ENCODE assay signal across 29 cellular contexts in genomic region chr5:107508083-107508482, GRCh38.
"Had no signal": no experiment of that assay in that cellular context is flagged by ENCODE, and none has a peak within 500 bp of the region (broad histone marks: within the 10 kb centered on the region; RNA-seq: fewer than 3 reads in every experiment).

No MANE protein-coding gene starts in this region.

- H3K27ac Mint-ChIP-seq: activated naive CD4-positive, alpha-beta T cell treated with anti-CD3 and anti-CD28 coated beads, Interleukin-2, amount 10 ng/mL, durations not matched to agents 7 days and 5 days; activated naive CD8-positive, alpha-beta T cell treated with anti-CD3 and anti-CD28 coated beads, Interleukin-2, amount 10 ng/mL, durations not matched to agents 7 days and 5 days; activated T-helper 1 cell treated with anti-CD3 and anti-CD28 coated beads, Interleukin-12 subunit alpha, Interleukin-12 subunit beta, Interleukin-2, Interleukin-4 antibody, amounts not matched to agents 30 ng/mL and 10 ng/mL and 1 ng/mL, durations not matched to agents 14 hours and 24 hours and 36 hours; brain; naive thymus-derived CD8-positive, alpha-beta T cell; neural progenitor cell had no signal

- H2AFZ ChIP-seq: neural progenitor cell, parathyroid adenoma had no signal

- H3K36me3 ChIP-seq: ascending aorta, lower lobe of right lung, neural progenitor cell, right lobe of liver, transverse colon had no signal

- H3K4me3 Mint-ChIP-seq: activated naive CD4-positive, alpha-beta T cell treated with anti-CD3 and anti-CD28 coated beads, Interleukin-2, amount 10 ng/mL, durations not matched to agents 7 days and 5 days; activated naive CD8-positive, alpha-beta T cell treated with anti-CD3 and anti-CD28 coated beads, Interleukin-2, amount 10 ng/mL, durations not matched to agents 7 days and 5 days; activated T-helper 1 cell treated with anti-CD3 and anti-CD28 coated beads, Interleukin-12 subunit alpha, Interleukin-12 subunit beta, Interleukin-2, Interleukin-4 antibody, amounts not matched to agents 30 ng/mL and 10 ng/mL and 1 ng/mL, durations not matched to agents 14 hours and 24 hours and 36 hours; brain; naive thymus-derived CD8-positive, alpha-beta T cell; neural progenitor cell had no signal

- H3K4me3 ChIP-seq: ascending aorta, coronary artery, dorsolateral prefrontal cortex, lower lobe of right lung, neural progenitor cell, psoas muscle, right lobe of liver, testis, transverse colon had no signal

- H3K27ac ChIP-seq: ascending aorta, coronary artery, dorsolateral prefrontal cortex, lower lobe of right lung, neural progenitor cell, parathyroid adenoma, psoas muscle, right lobe of liver, testis, transverse colon, VCaP had no signal

- DNase-seq: activated CD4-positive, alpha-beta T cell treated with anti-CD3 and anti-CD28 coated beads for 48 hours; activated CD4-positive, alpha-beta T cell treated with anti-CD3 and anti-CD28 coated beads, Interleukin-2, amount 50 U/mL, for 48 hours; activated CD8-positive, alpha-beta memory T cell treated with anti-CD3 and anti-CD28 coated beads for 24 hours; activated effector memory CD4-positive, alpha-beta T cell treated with anti-CD3 and anti-CD28 coated beads, Interleukin-2, amount 50 U/mL, for 16 hours; activated naive CD4-positive, alpha-beta T cell treated with anti-CD3 and anti-CD28 coated beads, Interleukin-2, amount 10 ng/mL, durations not matched to agents 7 days and 5 days; activated naive CD8-positive, alpha-beta T cell treated with anti-CD3 and anti-CD28 coated beads, Interleukin-2, amount 10 ng/mL, durations not matched to agents 7 days and 5 days; dorsolateral prefrontal cortex; effector memory CD4-positive, alpha-beta T cell; glutamatergic neuron; left cardiac atrium; lower lobe of right lung; mesenchymal stem cell; naive thymus-derived CD8-positive, alpha-beta T cell; occipital lobe; psoas muscle; right lobe of liver; stimulated activated CD4-positive, alpha-beta T cell treated with anti-CD3 and anti-CD28 coated beads, Interleukin-2, amount 100 ng/mL, for 48 hours; stimulated activated naive CD8-positive, alpha-beta T cell treated with anti-CD3 and anti-CD28 coated beads, Interleukin-15, Interleukin-2, amounts not matched to agents 100 U/mL and 50 U/mL, for 24 hours; T-helper 9 cell; testis; transverse colon had no signal

- H3K27me3 ChIP-seq: ascending aorta, dorsolateral prefrontal cortex, neural progenitor cell, right lobe of liver, testis, transverse colon had no signal

- H3K4me1 ChIP-seq: ascending aorta, lower lobe of right lung, parathyroid adenoma, psoas muscle, testis had no signal

- H3K9me3 ChIP-seq: ascending aorta, lower lobe of right lung, psoas muscle, right lobe of liver, testis, transverse colon had no signal

- H3K36me3 Mint-ChIP-seq: activated naive CD4-positive, alpha-beta T cell treated with anti-CD3 and anti-CD28 coated beads, Interleukin-2, amount 10 ng/mL, durations not matched to agents 7 days and 5 days; activated naive CD8-positive, alpha-beta T cell treated with anti-CD3 and anti-CD28 coated beads, Interleukin-2, amount 10 ng/mL, durations not matched to agents 7 days and 5 days; brain; naive thymus-derived CD8-positive, alpha-beta T cell had no signal

- H3K4me2 ChIP-seq: neural progenitor cell had no signal

- H3K4me1 Mint-ChIP-seq: activated naive CD4-positive, alpha-beta T cell treated with anti-CD3 and anti-CD28 coated beads, Interleukin-2, amount 10 ng/mL, durations not matched to agents 7 days and 5 days; activated naive CD8-positive, alpha-beta T cell treated with anti-CD3 and anti-CD28 coated beads, Interleukin-2, amount 10 ng/mL, durations not matched to agents 7 days and 5 days; naive thymus-derived CD8-positive, alpha-beta T cell had no signal

- H3K9ac ChIP-seq: neural progenitor cell, parathyroid adenoma had no signal

- H3K79me2 ChIP-seq: parathyroid adenoma had no signal

- ATAC-seq: activated CD4-positive, CD25-positive, alpha-beta regulatory T cell treated with anti-CD3 and anti-CD28 coated beads, Interleukin-2, amount 50 U/mL, for 24 hours; left cardiac atrium; lower lobe of right lung; naive thymus-derived CD8-positive, alpha-beta T cell; psoas muscle; right lobe of liver; stimulated activated naive CD8-positive, alpha-beta T cell treated with anti-CD3 and anti-CD28 coated beads, Interleukin-15, Interleukin-2, amounts not matched to agents 100 U/mL and 50 U/mL, for 24 hours had no signal

- H3K9me3 Mint-ChIP-seq: activated naive CD4-positive, alpha-beta T cell treated with anti-CD3 and anti-CD28 coated beads, Interleukin-2, amount 10 ng/mL, durations not matched to agents 7 days and 5 days; activated naive CD8-positive, alpha-beta T cell treated with anti-CD3 and anti-CD28 coated beads, Interleukin-2, amount 10 ng/mL, durations not matched to agents 7 days and 5 days; activated T-helper 1 cell treated with anti-CD3 and anti-CD28 coated beads, Interleukin-12 subunit alpha, Interleukin-12 subunit beta, Interleukin-2, Interleukin-4 antibody, amounts not matched to agents 30 ng/mL and 10 ng/mL and 1 ng/mL, durations not matched to agents 14 hours and 24 hours and 36 hours; brain; naive thymus-derived CD8-positive, alpha-beta T cell; neural progenitor cell had no signal
